In the genomic region with DNA sequence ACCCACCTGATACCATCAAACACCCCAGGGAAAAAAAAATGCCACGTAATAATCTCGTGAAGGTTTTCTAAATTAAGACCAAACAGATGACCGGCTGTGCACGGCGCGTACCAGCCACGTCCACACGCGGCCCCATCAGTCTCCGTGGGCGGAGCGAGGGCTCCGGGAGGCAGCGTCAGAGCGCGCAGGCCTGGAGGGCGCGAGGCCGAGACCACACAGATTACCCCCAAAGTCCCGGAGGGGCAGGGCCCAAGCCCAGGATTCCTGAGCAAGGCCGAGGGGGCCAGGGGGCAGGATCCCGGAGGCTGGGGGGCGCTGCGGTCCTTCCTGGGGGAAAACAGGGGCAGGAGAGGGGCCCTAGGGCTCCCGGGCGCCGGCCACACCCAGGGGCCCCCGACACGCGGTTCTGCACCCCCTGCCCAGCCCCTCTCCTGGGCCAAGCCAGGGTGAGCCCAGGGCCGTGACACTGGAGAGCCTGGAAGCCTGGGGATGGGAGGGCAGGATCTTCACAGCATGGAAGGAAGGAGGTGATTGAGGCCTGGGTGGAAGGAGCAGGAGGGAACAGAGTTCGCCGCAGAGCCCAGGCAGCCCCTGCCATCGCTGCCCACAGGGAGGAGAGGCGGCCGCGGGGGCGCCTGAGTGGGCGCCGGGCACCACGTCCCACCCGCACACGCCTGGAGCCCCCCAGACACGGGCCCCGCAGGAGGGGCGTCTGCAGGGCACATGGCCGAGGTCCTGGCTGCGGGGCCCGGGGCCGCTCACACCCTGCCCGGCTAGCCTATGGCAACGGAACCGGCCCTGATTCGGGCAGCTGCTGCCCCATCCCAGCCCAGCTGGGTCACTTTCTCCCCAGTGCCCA, we compare ENCODE assay signal across 23 cellular contexts.
DNase-seq lines count a peak whose midpoint lies in the region; ATAC-seq, FAIRE-seq and TF ChIP-seq lines count a peak whose summit lies in the region.
"Had no signal": no experiment of that assay in that cellular context is flagged by ENCODE, and none has a peak within 500 bp of the region (broad histone marks: within the 10 kb centered on the region; RNA-seq: fewer than 3 reads in every experiment).

No MANE protein-coding gene starts in this region.

- peaks cover 4% of the 10 kb centered on the region for H3K27me3 Mint-ChIP-seq in activated CD4-positive, alpha-beta T cell treated with anti-CD3 and anti-CD28 coated beads for 36 hours

- H3K27ac Mint-ChIP-seq in activated CD4-positive, alpha-beta T cell treated with anti-CD3 and anti-CD28 coated beads for 36 hours: no peak overlapping the region

- H2BK5ac ChIP-seq in neuronal stem cell (ENCODE audit: low read length): peak overlapping the region; percentile 24

- no peak overlapping the region for H4K8ac ChIP-seq in neuronal stem cell (ENCODE audit: low read depth, low read length)

- no peak for FAIRE-seq in HepG2 (lab: Jason Lieb, UNC)
- FAIRE-seq: A204.1, GM12878, GM18507 had no signal

- POLR2A ChIA-PET in HepG2 (lab: Yijun Ruan, JAX): no interaction called here
- POLR2A ChIA-PET in activated CD4-positive, alpha-beta T cell treated with anti-CD3 and anti-CD28 coated beads for 36 hours (lab: Charles Lee): no interaction called here

- H3K79me2 ChIP-seq in HepG2 (ENCODE audit: insufficient read depth, low read length): no peaks in the 10 kb centered on the region

- H3K4me3 ChIP-seq in right lobe of liver: no peak overlapping the region
- H3K4me3 ChIP-seq in HepG2 (replicated peaks in 1 of 3; ENCODE audit: insufficient read depth in 1 of 3, low read depth in 2 of 3, low read length in 3 of 3): no peak overlapping the region
- no peak overlapping the region for H3K4me3 ChIP-seq in neuronal stem cell (ENCODE audit: low read length in 2 of 2)
- H3K4me3 ChIP-seq: GM12878 had no signal

- H4K20me1 ChIP-seq in HepG2 (ENCODE audit: insufficient read depth, low read length): no peaks in the 10 kb centered on the region

- H3K18ac ChIP-seq in neuronal stem cell (ENCODE audit: low read length): peak overlapping the region; percentile 76

- peaks cover 2% of the 10 kb centered on the region for H3K36me3 Mint-ChIP-seq in activated CD4-positive, alpha-beta T cell treated with anti-CD3 and anti-CD28 coated beads for 36 hours (ENCODE audit: low read depth)

- peak in 1 of 4 donors; percentile 7 for ATAC-seq in right lobe of liver
- ATAC-seq in HepG2: no peak
- ATAC-seq in left cardiac atrium: peak; percentile 41 to 66
- no peak for ATAC-seq in activated CD4-positive, alpha-beta T cell treated with anti-CD3 and anti-CD28 coated beads for 36 hours
- ATAC-seq: GM12878 had no signal

- no peak for TF ChIP-seq CTCF in right lobe of liver (IDR thresholded peaks at IDR 0.05)
- no peak for TF ChIP-seq CTCF in HepG2 (CRISPR knock-in tag; IDR thresholded peaks at IDR 0.05)

- BruUV-seq in HepG2 (replicated peaks; lab: Mats Ljungman, UMichigan): no TSS peak

- no peak overlapping the region for H3K14ac ChIP-seq in neuronal stem cell (ENCODE audit: low read length)

- H2BK15ac ChIP-seq in neuronal stem cell (ENCODE audit: low read length): no peak overlapping the region

- H3K4me1 ChIP-seq in right lobe of liver: no peaks in the 10 kb centered on the region
- H3K4me1 ChIP-seq in HepG2 (ENCODE audit: insufficient read depth, low read length): no peaks in the 10 kb centered on the region
- H3K4me1 ChIP-seq in neuronal stem cell (ENCODE audit: control insufficient read depth in 2 of 2, insufficient read depth in 1 of 2, low read depth in 1 of 2, low read length in 2 of 2): no peaks in the 10 kb centered on the region

- no peak overlapping the region for H3K4me3 Mint-ChIP-seq in activated CD4-positive, alpha-beta T cell treated with anti-CD3 and anti-CD28 coated beads for 36 hours
- H3K4me3 Mint-ChIP-seq: CD4-positive, CD25-positive, alpha-beta regulatory T cell had no signal

- no peak for TF ChIP-seq RAD21 in HepG2 (CRISPR knock-in tag; IDR thresholded peaks at IDR 0.05)

- TF ChIP-seq EP300 in HepG2 (IDR thresholded peaks at IDR 0.05; ENCODE audit: low read depth in 2 of 2, low read length in 2 of 2) (no peak), HepG2 (CRISPR knock-in tag; IDR thresholded peaks at IDR 0.05; ENCODE audit: borderline replicate concordance) (no peak)

- in situ Hi-C loops in HepG2 (cut with HindIII; ENCODE audit: extremely low pct_ligation_motif_present, low pct_unique_long_range_greater_than_20kb): no loop called here

- H3K9ac ChIP-seq in HepG2 (ENCODE audit: insufficient read depth, low read depth, low read length) (no peak overlapping the region), neuronal stem cell (ENCODE audit: low read depth, low read length, poor library complexity) (no peak overlapping the region)

- TF ChIP-seq POLR2A in right lobe of liver (IDR thresholded peaks at IDR 0.05): no peak
- no peak for TF ChIP-seq POLR2A in HepG2 (IDR thresholded peaks at IDR 0.05; ENCODE audit: insufficient read depth in 1 of 2, low read depth in 2 of 2, low read length in 2 of 2)

- no peak overlapping the region for H3K4ac ChIP-seq in neuronal stem cell (ENCODE audit: low read length)

- intact Hi-C loops in right lobe of liver (cut with DNase I): no loop called here
- intact Hi-C loops in HepG2 (cut with micrococcal nuclease; ENCODE audit: unreplicated experiment): no loop called here
- intact Hi-C loops in left cardiac atrium (cut with DNase I): no loop called here
- intact Hi-C loops in activated CD4-positive, alpha-beta T cell treated with anti-CD3 and anti-CD28 coated beads for 36 hours (cut with DNase I, micrococcal nuclease): no loop called here

- CTCF ChIA-PET in HepG2 (lab: Yijun Ruan, JAX; ENCODE audit: low intra/inter-chr PET ratio, low total read pairs): no interaction called here
- CTCF ChIA-PET in activated CD4-positive, alpha-beta T cell treated with anti-CD3 and anti-CD28 coated beads for 36 hours (lab: Charles Lee): no interaction called here

- H2AK5ac ChIP-seq in neuronal stem cell (ENCODE audit: low read depth, low read length): peak overlapping the region; percentile 37

- peaks cover 16% of the 10 kb centered on the region for H3K9me3 Mint-ChIP-seq in activated CD4-positive, alpha-beta T cell treated with anti-CD3 and anti-CD28 coated beads for 36 hours (ENCODE audit: low read depth)

- DNase-seq in right lobe of liver (peak; percentile 10 to 43 (median 34)), HepG2 (ENCODE audit: low spot score) (no peak), left cardiac atrium (peak; percentile 41), neuronal stem cell (ENCODE audit: low spot score) (no peak), iPS-NIHi7 (ENCODE audit: extremely low spot score) (no peak)
- no peak for DNase-seq in activated CD4-positive, alpha-beta T cell treated with anti-CD3 and anti-CD28 coated beads, Interleukin-2, amount 50 U/mL, for 48 hours
- DNase-seq in activated CD4-positive, alpha-beta T cell treated with anti-CD3 and anti-CD28 coated beads for 36 hours: no peak
- no peak for DNase-seq in stimulated activated CD4-positive, alpha-beta T cell treated with anti-CD3 and anti-CD28 coated beads, Interleukin-4, amount 100 ng/mL, for 24 hours
- DNase-seq: Calu3; CD4-positive, CD25-positive, alpha-beta regulatory T cell; DMS79; KG1; NCI-H1092 treated with DMSO at 0.1 percent for 48 hours; NCI-H1694; NCI-H2107; NCI-H226; NCI-H526 treated with DMSO at 0.1 percent for 48 hours; NK-92 treated with Interleukin-12 subunit alpha and Interleukin-12 subunit beta, amount 100 ng/mL, for 24 hours; OCI-M1; RPMI8226 had no signal

- H2AFZ ChIP-seq in HepG2 (ENCODE audit: low read length) (no peak overlapping the region), neuronal stem cell (ENCODE audit: low read length) (no peak overlapping the region)

- no peak overlapping the region for H4K91ac ChIP-seq in neuronal stem cell (ENCODE audit: low read depth, low read length, poor library complexity)

- H3K27me3 ChIP-seq in right lobe of liver: no peaks in the 10 kb centered on the region
- peaks cover 4 to 38% of the 10 kb centered on the region in 2 experiments for H3K27me3 ChIP-seq in HepG2 (ENCODE audit: control insufficient read depth in 1 of 2, insufficient read depth in 2 of 2, low read length in 2 of 2)
- no peaks in the 10 kb centered on the region for H3K27me3 ChIP-seq in neuronal stem cell (ENCODE audit: control insufficient read depth in 3 of 3, insufficient read depth in 3 of 3, low read depth in 1 of 3, low read length in 3 of 3)

- no peaks in the 10 kb centered on the region for H3K36me3 ChIP-seq in right lobe of liver
- no peaks in the 10 kb centered on the region for H3K36me3 ChIP-seq in HepG2 (replicated peaks in 1 of 2; ENCODE audit: control insufficient read depth in 1 of 2, insufficient read depth in 2 of 2, low read length in 2 of 2)
- H3K36me3 ChIP-seq in neuronal stem cell (replicated peaks in 1 of 2; ENCODE audit: control insufficient read depth in 2 of 2, insufficient read depth in 2 of 2, low read length in 2 of 2): no peaks in the 10 kb centered on the region

- H3K27ac ChIP-seq in right lobe of liver (no peak overlapping the region), HepG2 (ENCODE audit: extremely low read length, insufficient read depth, low read length) (no peak overlapping the region), neuronal stem cell (replicated peaks; ENCODE audit: low read length) (no peak overlapping the region)

- 85% methylated on average over 5 of the region's 54 CpGs for WGBS in right lobe of liver (ENCODE audit: insufficient coverage, low coverage, low lambda C conversion rate, missing lambda C conversion rate)
- 73% methylated on average over 15 of the region's 54 CpGs for WGBS in HepG2 (ENCODE audit: low lambda C conversion rate)
- no CpG with 5 or more reads among the region's 54 CpGs for WGBS in neuronal stem cell (ENCODE audit: extremely low coverage in 2 of 2, insufficient read length in 2 of 2, insufficient replicate concordance in 1 of 2), 2 donors

- H2BK12ac ChIP-seq in neuronal stem cell (ENCODE audit: low read length): no peak overlapping the region

- no peaks in the 10 kb centered on the region for H3K79me1 ChIP-seq in neuronal stem cell (ENCODE audit: low read depth, low read length)

- H3K9me3 ChIP-seq in right lobe of liver: peaks cover 0 to 9% (median 2%) of the 10 kb centered on the region in 4 donors
- H3K9me3 ChIP-seq in HepG2 (ENCODE audit: low read length): peaks cover 4% of the 10 kb centered on the region; the same call in 1 of the 2 replicates
- peaks cover 4 to 8% of the 10 kb centered on the region in 2 donors for H3K9me3 ChIP-seq in neuronal stem cell (replicated peaks in 1 of 2; ENCODE audit: control insufficient read depth in 2 of 2, insufficient read depth in 1 of 2, low read depth in 1 of 2, low read length in 2 of 2)

- H2BK120ac ChIP-seq in neuronal stem cell (ENCODE audit: low read depth, low read length): no peak overlapping the region

- H3K4me1 Mint-ChIP-seq in activated CD4-positive, alpha-beta T cell treated with anti-CD3 and anti-CD28 coated beads for 36 hours: no peaks in the 10 kb centered on the region
- H3K4me1 Mint-ChIP-seq: CD4-positive, CD25-positive, alpha-beta regulatory T cell had no signal

- H3K23ac ChIP-seq in neuronal stem cell (ENCODE audit: low read depth, low read length, poor library complexity): no peak overlapping the region

- H3K4me2 ChIP-seq in HepG2 (ENCODE audit: low read depth, low read length) (no peak overlapping the region), neuronal stem cell (ENCODE audit: insufficient read depth, low read length, poor library complexity, severe bottlenecking) (no peak overlapping the region)

TF ChIP-seq in HepG2, 621 proteins besides CTCF, POLR2A, EP300 and RAD21 (continues in another document):
- no peak for TF ChIP-seq ZEB1 (IDR thresholded peaks at IDR 0.05; ENCODE audit: insufficient replicate concordance, low read depth)

Comparison
In these comparisons a context has a peak if more than half of its experiments do, and no peak if none do; other contexts are left out.
1. DNase-seq: peak in right lobe of liver (3 of 3) and left cardiac atrium (single experiment); none in HepG2 (single experiment), neuronal stem cell (single experiment), activated CD4-positive, alpha-beta T cell treated with anti-CD3 and anti-CD28 coated beads, Interleukin-2, amount 50 U/mL, for 48 hours (0 of 2), activated CD4-positive, alpha-beta T cell treated with anti-CD3 and anti-CD28 coated beads for 36 hours (single experiment), iPS-NIHi7 (single experiment) and stimulated activated CD4-positive, alpha-beta T cell treated with anti-CD3 and anti-CD28 coated beads, Interleukin-4, amount 100 ng/mL, for 24 hours (single experiment).
2. ATAC-seq: peak in left cardiac atrium (2 of 2); none in HepG2 (single experiment) and activated CD4-positive, alpha-beta T cell treated with anti-CD3 and anti-CD28 coated beads for 36 hours (single experiment).